In the genomic region with DNA sequence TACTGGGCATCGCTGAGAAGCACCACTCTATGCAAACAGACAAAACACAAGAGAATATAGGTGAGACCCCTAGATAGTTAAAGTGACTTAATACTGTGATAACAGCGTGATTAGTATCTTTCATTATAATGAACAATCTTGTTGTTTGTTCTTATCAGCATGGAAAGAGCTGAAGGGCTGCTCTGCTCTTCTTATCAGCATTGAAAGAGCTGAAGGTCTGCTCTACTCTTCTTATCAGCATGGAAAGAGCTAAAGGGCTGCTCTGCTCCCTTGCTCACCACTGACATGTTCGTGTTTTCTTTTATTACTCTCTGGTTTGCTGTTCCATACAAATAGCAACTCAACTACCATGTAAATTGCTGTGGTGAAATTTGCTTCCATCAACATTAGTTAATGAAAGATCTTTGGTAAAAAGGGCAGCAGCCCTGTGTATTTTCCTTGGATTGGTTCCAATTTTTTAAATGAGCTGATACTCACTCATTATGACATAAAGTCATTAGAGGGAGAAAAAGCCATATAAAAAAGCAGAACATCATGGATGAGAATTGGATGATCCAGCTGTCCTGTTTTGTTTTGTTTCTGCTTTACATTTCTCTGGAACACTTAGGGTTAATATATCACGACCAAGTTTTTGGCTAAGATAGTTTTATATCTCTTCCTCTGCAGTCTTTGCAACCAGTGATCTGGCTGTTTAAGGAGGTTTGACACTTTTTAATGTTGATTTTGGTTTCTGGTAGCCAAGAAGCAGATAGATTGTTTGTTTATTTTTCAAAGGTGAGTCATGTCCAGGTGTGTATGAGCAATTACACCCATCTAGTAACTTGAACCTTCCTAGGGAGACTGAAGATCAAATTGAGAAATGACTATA, we compare ENCODE assay signal across 17 cellular contexts.
DNase-seq lines count a peak whose midpoint lies in the region; ATAC-seq, FAIRE-seq and TF ChIP-seq lines count a peak whose summit lies in the region.
"Had no signal": no experiment of that assay in that cellular context is flagged by ENCODE, and none has a peak within 500 bp of the region (broad histone marks: within the 10 kb centered on the region; RNA-seq: fewer than 3 reads in every experiment).

No MANE protein-coding gene starts in this region.

- CTCF ChIA-PET in K562 (lab: Yijun Ruan, JAX; ENCODE audit: low intra/inter-chr PET ratio) = no interaction called here

- peaks cover 6% of the 10 kb centered on the region for H3K36me3 Mint-ChIP-seq in activated T-cell treated with anti-CD3 and anti-CD28 coated beads, Interleukin-2, amount 50 U/mL, for 24 hours (ENCODE audit: low read depth)
- H3K36me3 Mint-ChIP-seq: WTC11 had no signal

- H3K9me3 ChIP-seq in K562 (replicated peaks; ENCODE audit: control insufficient read depth, insufficient read depth, low read depth, low read length) (no peaks in the 10 kb centered on the region), mucosa of descending colon (no peaks in the 10 kb centered on the region), tibial artery (no peaks in the 10 kb centered on the region)
- H3K9me3 ChIP-seq: gastrocnemius medialis, SJSA1, spleen had no signal

- no peaks in the 10 kb centered on the region for H3K27me3 Mint-ChIP-seq in activated T-cell treated with anti-CD3 and anti-CD28 coated beads, Interleukin-2, amount 50 U/mL, for 24 hours
- H3K27me3 Mint-ChIP-seq: activated naive CD8-positive, alpha-beta T cell treated with anti-CD3 and anti-CD28 coated beads, Interleukin-2, amount 10 ng/mL, durations not matched to agents 7 days and 5 days; dendritic cell treated with granulocyte-macrophage colony-stimulating factor and Interleukin-4, amounts not matched to agents 40 ng/mL and 50 ng/mL, for 4 days had no signal

- H3K9ac ChIP-seq in K562 (ENCODE audit: insufficient read depth in 1 of 2, low read depth in 2 of 2, low read length in 2 of 2) = no peak overlapping the region

- H3K4me3 ChIP-seq in K562 (no peak overlapping the region), mucosa of descending colon (no peak overlapping the region), tibial artery (no peak overlapping the region)
- H3K4me3 ChIP-seq: gastrocnemius medialis, left ventricle myocardium inferior, SJSA1, spleen had no signal

- FAIRE-seq in K562 (lab: Jason Lieb, UNC) (no peak), GM12892 (lab: Jason Lieb, UNC) (no peak)
- FAIRE-seq: A204.1 had no signal

- no peaks in the 10 kb centered on the region for H3K9me3 Mint-ChIP-seq in activated T-cell treated with anti-CD3 and anti-CD28 coated beads, Interleukin-2, amount 50 U/mL, for 24 hours
- H3K9me3 Mint-ChIP-seq: dendritic cell treated with granulocyte-macrophage colony-stimulating factor and Interleukin-4, amounts not matched to agents 40 ng/mL and 50 ng/mL, for 4 days; WTC11 had no signal

- no peak for TF ChIP-seq RAD21 in K562 (CRISPR knock-in tag; conservative IDR thresholded peaks at IDR 0.05 in 1 of 2, IDR thresholded peaks at IDR 0.05 in 1 of 2)

- H3K27me3 ChIP-seq in K562 (ENCODE audit: control insufficient read depth in 2 of 2, insufficient read depth in 2 of 2, low read length in 2 of 2) (no peaks in the 10 kb centered on the region), tibial artery (no peaks in the 10 kb centered on the region)
- H3K27me3 ChIP-seq: gastrocnemius medialis, SJSA1, spleen had no signal

- ATAC-seq in K562 (no peak), mucosa of descending colon (peak; percentile 87)
- ATAC-seq: gastrocnemius medialis, WTC11 had no signal

- H3K4me1 ChIP-seq in K562 (replicated peaks in 1 of 2; ENCODE audit: control insufficient read depth in 2 of 2, insufficient read depth in 2 of 2, low read length in 2 of 2) (no peaks in the 10 kb centered on the region), mucosa of descending colon (ENCODE audit: low read depth) (no peaks in the 10 kb centered on the region), tibial artery (no peaks in the 10 kb centered on the region)
- H3K4me1 ChIP-seq: gastrocnemius medialis, spleen had no signal

- TF ChIP-seq CTCF in K562 (IDR thresholded peaks at IDR 0.05 in 2 of 3, conservative IDR thresholded peaks at IDR 0.05 in 1 of 3; ENCODE audit: insufficient read depth in 2 of 3, low read depth in 1 of 3, low read length in 3 of 3) (no peak), mucosa of descending colon (IDR thresholded peaks at IDR 0.05) (no peak), tibial artery (IDR thresholded peaks at IDR 0.05) (no peak)

- intact Hi-C loops in K562 (cut with micrococcal nuclease) = no loop called here
- intact Hi-C loops in mucosa of descending colon (cut with DNase I, micrococcal nuclease) = no loop called here
- intact Hi-C loops in tibial artery (cut with DNase I; ENCODE audit: low total_unique reads) = no loop called here

- in situ Hi-C loops in K562 (cut with MboI) = no loop called here

- POLR2A ChIA-PET in K562 (lab: Yijun Ruan, JAX) = no interaction called here

- peaks cover 22% of the 10 kb centered on the region for H3K4me1 Mint-ChIP-seq in activated T-cell treated with anti-CD3 and anti-CD28 coated beads, Interleukin-2, amount 50 U/mL, for 24 hours (ENCODE audit: low read depth)

- no TSS peak for BruUV-seq in K562 (replicated peaks; lab: Mats Ljungman, UMichigan)

- H3K36me3 ChIP-seq in K562 (ENCODE audit: control insufficient read depth, insufficient read depth, low read length) (no peaks in the 10 kb centered on the region), mucosa of descending colon (ENCODE audit: low read depth) (no peaks in the 10 kb centered on the region), tibial artery (no peaks in the 10 kb centered on the region)
- H3K36me3 ChIP-seq: gastrocnemius medialis, left ventricle myocardium inferior, spleen had no signal

- DNase-seq in NCI-H2107 treated with DMSO at 0.1 percent for 48 hours (lab: John Stamatoyannopoulos, UW; ENCODE audit: unreplicated experiment) = peak; percentile 60
- no peak for DNase-seq in NCI-H2107 (lab: John Stamatoyannopoulos, UW)
- DNase-seq in NCI-H2196 treated with DMSO at 0.1 percent for 48 hours (lab: John Stamatoyannopoulos, UW; ENCODE audit: unreplicated experiment) = peak; percentile 7
- DNase-seq in K562 (ENCODE audit: extremely low read depth in 1 of 4, low spot score in 3 of 4) = no peak
- no peak for DNase-seq in mucosa of descending colon
- no peak for DNase-seq in tibial artery
- DNase-seq in GM12892 (ENCODE audit: insufficient read length) = no peak
- no peak for DNase-seq in activated T-cell treated with anti-CD3 and anti-CD28 coated beads, Interleukin-2, amount 50 U/mL, for 24 hours
- DNase-seq: activated naive CD8-positive, alpha-beta T cell treated with anti-CD3 and anti-CD28 coated beads, Interleukin-2, amount 10 ng/mL, durations not matched to agents 7 days and 5 days; gastrocnemius medialis; left ventricle myocardium inferior; NCI-H2029 treated with DMSO at 0.1 percent for 48 hours; spleen had no signal

- no peak overlapping the region for H2AFZ ChIP-seq in K562 (ENCODE audit: low read depth, low read length)

- H3K27ac Mint-ChIP-seq in activated T-cell treated with anti-CD3 and anti-CD28 coated beads, Interleukin-2, amount 50 U/mL, for 24 hours = no peak overlapping the region
- H3K27ac Mint-ChIP-seq: activated naive CD8-positive, alpha-beta T cell treated with anti-CD3 and anti-CD28 coated beads, Interleukin-2, amount 10 ng/mL, durations not matched to agents 7 days and 5 days; dendritic cell treated with granulocyte-macrophage colony-stimulating factor and Interleukin-4, amounts not matched to agents 40 ng/mL and 50 ng/mL, for 4 days; WTC11 had no signal

- no peaks in the 10 kb centered on the region for H4K20me1 ChIP-seq in K562 (replicated peaks; ENCODE audit: control insufficient read depth, insufficient read depth, low read length)

- no peak overlapping the region for H3K27ac ChIP-seq in K562 (ENCODE audit: extremely low read depth, low read depth, low read length)
- no peak overlapping the region for H3K27ac ChIP-seq in tibial artery
- H3K27ac ChIP-seq: gastrocnemius medialis, left ventricle myocardium inferior, SJSA1, spleen had no signal

- no peak for TF ChIP-seq POLR2A in K562 (conservative IDR thresholded peaks at IDR 0.05)
- no peak for TF ChIP-seq POLR2A in GM12892 (IDR thresholded peaks at IDR 0.05; ENCODE audit: low read depth, low read length)

- H3K4me3 Mint-ChIP-seq in activated T-cell treated with anti-CD3 and anti-CD28 coated beads, Interleukin-2, amount 50 U/mL, for 24 hours = no peak overlapping the region
- H3K4me3 Mint-ChIP-seq: activated naive CD8-positive, alpha-beta T cell treated with anti-CD3 and anti-CD28 coated beads, Interleukin-2, amount 10 ng/mL, durations not matched to agents 7 days and 5 days; dendritic cell treated with granulocyte-macrophage colony-stimulating factor and Interleukin-4, amounts not matched to agents 40 ng/mL and 50 ng/mL, for 4 days; WTC11 had no signal

- TF ChIP-seq EP300 in K562 (IDR thresholded peaks at IDR 0.05; ENCODE audit: low read length) = no peak

- H3K9me1 ChIP-seq in K562 (ENCODE audit: control insufficient read depth, insufficient read depth, low read length) = no peaks in the 10 kb centered on the region

- WGBS in K562 (ENCODE audit: insufficient coverage, low coverage, missing lambda C conversion rate) = 0% methylated on average over 4 of the region's 4 CpGs

- H3K4me2 ChIP-seq in K562 (ENCODE audit: insufficient read depth, low read length) = no peak overlapping the region

- H3K79me2 ChIP-seq in K562 (ENCODE audit: control insufficient read depth, insufficient read depth, low read length) = no peaks in the 10 kb centered on the region

TF ChIP-seq in K562, 482 proteins besides CTCF, POLR2A, EP300 and RAD21:
- 0 out of 2 replicates have a peak, but pooled peaks have one; percentile 8 for TF ChIP-seq NFIC (IDR thresholded peaks at IDR 0.05)
- no peak for TF ChIP-seq ZNF23 (CRISPR knock-in tag; IDR thresholded peaks at IDR 0.05)

Comparison
In these comparisons a context has a peak if more than half of its experiments do, and no peak if none do; other contexts are left out.
1. DNase-seq: peak in NCI-H2107 treated with DMSO at 0.1 percent for 48 hours (single experiment) and NCI-H2196 treated with DMSO at 0.1 percent for 48 hours (single experiment); none in NCI-H2107 (single experiment), K562 (0 of 4), mucosa of descending colon (0 of 3), tibial artery (0 of 2), GM12892 (single experiment) and activated T-cell treated with anti-CD3 and anti-CD28 coated beads, Interleukin-2, amount 50 U/mL, for 24 hours (single experiment).